In genomic region chr12:70249903-70250302, GRCh38 we compare ENCODE assay signal across 18 cellular contexts.
"Had no signal": no experiment of that assay in that cellular context is flagged by ENCODE, and none has a peak within 500 bp of the region (broad histone marks: within the 10 kb centered on the region; RNA-seq: fewer than 3 reads in every experiment).

No MANE protein-coding gene starts in this region.

- H3K4me3 Mint-ChIP-seq: endodermal cell, neural crest cell had no signal

- H3K9me3 ChIP-seq: right atrium auricular region, sigmoid colon had no signal

- H3K36me3 Mint-ChIP-seq: natural killer cell had no signal

- DNase-seq: effector CD4-positive, alpha-beta T cell; endodermal cell; erythroblast; foreskin melanocyte; head of caudate nucleus; hypothalamus; kidney glomerular epithelial cell; mammary epithelial cell; natural killer cell; posterior cingulate gyrus; sigmoid colon; stimulated activated CD4-positive, alpha-beta T cell treated with anti-CD3 and anti-CD28 coated beads, Interleukin-12 subunit alpha, Interleukin-12 subunit beta, amount 100 ng/mL, for 4 hours; stimulated activated naive CD4-positive, alpha-beta T cell treated with Interleukin-2 at 50 U/mL for 16 hours; trophoblast cell had no signal

- H3K27me3 ChIP-seq: right atrium auricular region, sigmoid colon had no signal

- H3K4me3 ChIP-seq: coronary artery, right atrium auricular region, sigmoid colon, skin epidermis had no signal

- H3K9me3 Mint-ChIP-seq: endodermal cell, natural killer cell, neural crest cell had no signal

- ATAC-seq: natural killer cell had no signal

- H3K36me3 ChIP-seq: right atrium auricular region, sigmoid colon had no signal

- H3K27ac ChIP-seq: coronary artery, right atrium auricular region, sigmoid colon, skin epidermis had no signal
